ENCODE assay signal across 1 cellular context in genomic region chrX:38651625-38652601, GRCh38.
TF ChIP-seq lines count a peak whose summit lies in the region.

No MANE protein-coding gene starts in this region.

TF ChIP-seq in K562, 482 proteins besides CTCF, POLR2A, EP300 and RAD21 (continued from another document):
- TF ChIP-seq, protein P1, sequence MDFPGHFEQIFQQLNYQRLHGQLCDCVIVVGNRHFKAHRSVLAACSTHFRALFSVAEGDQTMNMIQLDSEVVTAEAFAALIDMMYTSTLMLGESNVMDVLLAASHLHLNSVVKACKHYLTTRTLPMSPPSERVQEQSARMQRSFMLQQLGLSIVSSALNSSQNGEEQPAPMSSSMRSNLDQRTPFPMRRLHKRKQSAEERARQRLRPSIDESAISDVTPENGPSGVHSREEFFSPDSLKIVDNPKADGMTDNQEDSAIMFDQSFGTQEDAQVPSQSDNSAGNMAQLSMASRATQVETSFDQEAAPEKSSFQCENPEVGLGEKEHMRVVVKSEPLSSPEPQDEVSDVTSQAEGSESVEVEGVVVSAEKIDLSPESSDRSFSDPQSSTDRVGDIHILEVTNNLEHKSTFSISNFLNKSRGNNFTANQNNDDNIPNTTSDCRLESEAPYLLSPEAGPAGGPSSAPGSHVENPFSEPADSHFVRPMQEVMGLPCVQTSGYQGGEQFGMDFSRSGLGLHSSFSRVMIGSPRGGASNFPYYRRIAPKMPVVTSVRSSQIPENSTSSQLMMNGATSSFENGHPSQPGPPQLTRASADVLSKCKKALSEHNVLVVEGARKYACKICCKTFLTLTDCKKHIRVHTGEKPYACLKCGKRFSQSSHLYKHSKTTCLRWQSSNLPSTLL (IDR thresholded peaks at IDR 0.05): no peak
- TF ChIP-seq POLR2AphosphoS2 (IDR thresholded peaks at IDR 0.05; ENCODE audit: low read length): no peak
